In genomic region chr7:35246819-35247218, GRCh38 we compare ENCODE assay signal across 22 cellular contexts. TPM values are rescaled to one million over a fixed set of nuclear protein-coding genes. Genes with fewer than 3 reads are reported as not detected.
"Had no signal": no experiment of that assay in that cellular context is flagged by ENCODE, and none has a peak within 500 bp of the region (broad histone marks: within the 10 kb centered on the region; RNA-seq: fewer than 3 reads in every experiment).

No MANE protein-coding gene starts in this region.

- DNase-seq: cortex of kidney; dorsolateral prefrontal cortex; effector CD8-positive, alpha-beta T cell; foreskin melanocyte; head of caudate nucleus; immature natural killer cell; mammary epithelial cell; mucosa of descending colon; naive thymus-derived CD8-positive, alpha-beta T cell; posterior cingulate gyrus; small intestine; stimulated activated CD4-positive, alpha-beta T cell treated with anti-CD3 and anti-CD28 coated beads, Interleukin-2, amount 100 ng/mL, for 48 hours; stimulated activated CD8-positive, alpha-beta memory T cell treated with anti-CD3 and anti-CD28 coated beads, Interleukin-4, amount 100 ng/mL, for 48 hours; stimulated activated naive CD8-positive, alpha-beta T cell treated with anti-CD3 and anti-CD28 coated beads, Interleukin-15, Interleukin-2, amounts not matched to agents 100 U/mL and 50 U/mL, for 24 hours; thyroid gland had no signal

- H3K36me3 ChIP-seq: neutrophil, suprapubic skin, thyroid gland had no signal

- H3K27ac ChIP-seq: dorsolateral prefrontal cortex, neutrophil, suprapubic skin, thyroid gland had no signal

- ATAC-seq: esophagus mucosa; mucosa of descending colon; naive thymus-derived CD8-positive, alpha-beta T cell; stimulated activated effector memory CD8-positive, alpha-beta T cell treated with anti-CD3 and anti-CD28 coated beads, Interleukin-12 subunit alpha, Interleukin-12 subunit beta, amount 100 ng/mL, for 72 hours; stimulated activated naive CD8-positive, alpha-beta T cell treated with anti-CD3 and anti-CD28 coated beads, Interleukin-15, Interleukin-2, amounts not matched to agents 100 U/mL and 50 U/mL, for 24 hours had no signal

- H3K9me3 ChIP-seq: mucosa of descending colon, neutrophil, suprapubic skin, thyroid gland had no signal

- H3K4me1 ChIP-seq: suprapubic skin, thyroid gland had no signal

- H3K4me3 ChIP-seq: dorsolateral prefrontal cortex, mucosa of descending colon, suprapubic skin, thyroid gland had no signal

RNA-seq across cellular contexts. Expression of gene TBX20, which starts 7.1 kb away (rescaled TPM):
- total RNA-seq: dorsolateral prefrontal cortex; esophagus mucosa; mammary epithelial cell; naive thymus-derived CD8-positive, alpha-beta T cell; osteocyte; suprapubic skin had no signal
- polyA plus RNA-seq: immature natural killer cell; keratinocyte; mammary epithelial cell; naive thymus-derived CD8-positive, alpha-beta T cell; neural cell; small intestine had no signal
